Comparison of ENCODE assay signal across 8 cellular contexts in genomic region chr11:61897387-61898246, GRCh38. TPM values are rescaled to one million over a fixed set of nuclear protein-coding genes. Genes with fewer than 3 reads are reported as not detected.
DNase-seq lines count a peak whose midpoint lies in the region; ATAC-seq and TF ChIP-seq lines count a peak whose summit lies in the region.

No MANE protein-coding gene starts in this region.

- no peak overlapping the region for H3K4me3 Mint-ChIP-seq in progenitor cell of endocrine pancreas (ENCODE audit: low read depth)

- H3K9me3 ChIP-seq in MG63: no peaks in the 10 kb centered on the region
- no peaks in the 10 kb centered on the region for H3K9me3 ChIP-seq in uterus

- peak overlapping the region; percentile 59 to 80 for H3K27ac ChIP-seq in uterus

- no peaks in the 10 kb centered on the region for H3K9me3 Mint-ChIP-seq in progenitor cell of endocrine pancreas (ENCODE audit: low read depth)

- TF ChIP-seq POLR2A in uterus (IDR thresholded peaks at IDR 0.05): peak in 1 of 2 donors; percentile 8

- no peak overlapping the region for H3K27ac Mint-ChIP-seq in progenitor cell of endocrine pancreas

- H3K27me3 ChIP-seq in MG63 (no peaks in the 10 kb centered on the region), uterus (no peaks in the 10 kb centered on the region)

- H3K36me3 ChIP-seq in MG63 (no peaks in the 10 kb centered on the region), uterus (no peaks in the 10 kb centered on the region)

- no peaks in the 10 kb centered on the region for H3K4me1 Mint-ChIP-seq in progenitor cell of endocrine pancreas (ENCODE audit: low read depth)

- no peaks in the 10 kb centered on the region for H3K36me3 Mint-ChIP-seq in progenitor cell of endocrine pancreas (ENCODE audit: insufficient read depth)

- peaks cover under 1% of the 10 kb centered on the region for H3K27me3 Mint-ChIP-seq in progenitor cell of endocrine pancreas

- intact Hi-C loops in Right ventricle myocardium superior (cut with DNase I) (loop anchor here (2.0 kb wide), 2 partner anchors 49 to 185 kb away; no protein-coding TSS in a partner anchor), uterus (cut with DNase I; ENCODE audit: low total_unique reads) (loop anchor here (5.0 to 10.0 kb wide), 3 partner anchors 50 to 185 kb away; partner anchors contain the start of genes FEN1 and TMEM258)

- ATAC-seq in Right ventricle myocardium superior (ENCODE audit: poor library complexity) (peak; percentile 72), GM19324 (IDR thresholded peaks at IDR 0.05; ENCODE audit: low FRiP score, unreplicated experiment) (no peak)

- no peaks in the 10 kb centered on the region for H3K4me1 ChIP-seq in uterus

- H3K4me3 ChIP-seq in MG63 (no peak overlapping the region), uterus (no peak overlapping the region)

- TF ChIP-seq CTCF in progenitor cell of endocrine pancreas (IDR thresholded peaks at IDR 0.05; ENCODE audit: unreplicated experiment) (peak; percentile 85), uterus (IDR thresholded peaks at IDR 0.05) (peak; percentile 83 to 93 (median 92))

- DNase-seq in EL (peak; percentile 63), MG63 (peak; percentile 48), SKM-1 treated with dmso at 0.1 percent for 144 hours (lab: John Stamatoyannopoulos, UW; ENCODE audit: unreplicated experiment) (peak; percentile 52), Right ventricle myocardium superior (peak; percentile 84), progenitor cell of endocrine pancreas (ENCODE audit: low spot score, unreplicated experiment) (peak; percentile 88), uterus (peak; percentile 82 to 83)
- peak; percentile 81 for DNase-seq in activated naive CD4-positive, alpha-beta T cell treated with anti-CD3 and anti-CD28 coated beads, Interleukin-2, amount 50 U/mL, for 16 hours

RNA-seq across cellular contexts. Expression of gene FADS3, which starts 6.3 kb away (rescaled TPM):
- 32.7 and 59.7 TPM in 2 replicates for total RNA-seq in MG63 (2014; rRNA removed; shearing (Covaris generic); ENCODE audit: low replicate concordance)
- total RNA-seq in Right ventricle myocardium superior (76.0 TPM), progenitor cell of endocrine pancreas (21.2 and 23.7 TPM in 2 replicates), uterus (10 to 100 TPM; 18.2 to 74.6 (median 32.0) TPM)

RNA-seq across cellular contexts. Expression of gene RAB3IL1, which starts 19.7 kb away (rescaled TPM):
- total RNA-seq in MG63 (2014; rRNA removed; shearing (Covaris generic); ENCODE audit: low replicate concordance): 2.8 and 3.0 TPM in 2 replicates
- total RNA-seq in Right ventricle myocardium superior (10.8 TPM), progenitor cell of endocrine pancreas (0.53 and 0.67 TPM in 2 replicates), uterus (10 to 100 TPM; 12.6 to 60.3 (median 26.8) TPM)

RNA-seq across cellular contexts. Expression of gene BEST1, which starts 52.5 kb away (rescaled TPM):
- total RNA-seq in MG63 (2014; rRNA removed; shearing (Covaris generic); ENCODE audit: low replicate concordance): not detected in 2 replicates
- 1.3 TPM for total RNA-seq in Right ventricle myocardium superior
- total RNA-seq in progenitor cell of endocrine pancreas: 0.34 and 0.44 TPM in 2 replicates
- total RNA-seq in uterus: 10 to 100 TPM in 1 of 4 donors, 1 to 10 TPM in 3; 3.3 to 11.1 (median 3.9) TPM
